9 cellular contexts compared by ENCODE assay signal in genomic region chr15:78072080-78072892, GRCh38. TPM values are rescaled to one million over a fixed set of nuclear protein-coding genes. Genes with fewer than 3 reads are reported as not detected.
A peak's percentile ranks its signal among the peaks of the same experiment; 100 is the strongest.
DNase-seq lines count a peak whose midpoint lies in the region; ATAC-seq, FAIRE-seq and TF ChIP-seq lines count a peak whose summit lies in the region.
"Had no signal": no experiment of that assay in that cellular context is flagged by ENCODE, and none has a peak within 500 bp of the region (broad histone marks: within the 10 kb centered on the region; RNA-seq: fewer than 3 reads in every experiment).

No MANE protein-coding gene starts in this region.

- no peak for TF ChIP-seq CTCF in astrocyte (IDR thresholded peaks at IDR 0.05; ENCODE audit: insufficient read depth, low read depth, low read length)
- no peak for TF ChIP-seq CTCF in suprapubic skin (IDR thresholded peaks at IDR 0.05)
- TF ChIP-seq CTCF in GM10266 (IDR thresholded peaks at IDR 0.05; ENCODE audit: control insufficient read depth, insufficient read depth, low read depth, missing control alignments): no peak

- 41% methylated on average over 9 of the region's 9 CpGs for WGBS in suprapubic skin

- H3K27ac Mint-ChIP-seq in activated CD4-positive, alpha-beta T cell treated with anti-CD3 and anti-CD28 coated beads for 36 hours: peak overlapping the region; percentile 87
- H3K27ac Mint-ChIP-seq in astrocyte (ENCODE audit: unreplicated experiment): peak overlapping the region; percentile 2

- peak overlapping the region; percentile 16 for H3K4me3 Mint-ChIP-seq in activated CD4-positive, alpha-beta T cell treated with anti-CD3 and anti-CD28 coated beads for 36 hours
- no peak overlapping the region for H3K4me3 Mint-ChIP-seq in astrocyte (ENCODE audit: unreplicated experiment)

- H3K27me3 Mint-ChIP-seq in activated CD4-positive, alpha-beta T cell treated with anti-CD3 and anti-CD28 coated beads for 36 hours: no peaks in the 10 kb centered on the region
- no peaks in the 10 kb centered on the region for H3K27me3 Mint-ChIP-seq in astrocyte (ENCODE audit: low read depth, unreplicated experiment)

- TF ChIP-seq EP300 in suprapubic skin (IDR thresholded peaks at IDR 0.05): no peak

- intact Hi-C loops in activated CD4-positive, alpha-beta T cell treated with anti-CD3 and anti-CD28 coated beads for 36 hours (cut with DNase I, micrococcal nuclease): loop anchor here in 1 of 2 experiments (1.0 to 10.0 kb wide), 2 partner anchors 10 to 647 kb away; partner anchors contain the start of genes HMG20A and PEAK1
- intact Hi-C loops in left colon (cut with DNase I, micrococcal nuclease): no loop called here

- H4K20me1 ChIP-seq in astrocyte (ENCODE audit: insufficient read depth, low read length): peaks cover 58% of the 10 kb centered on the region

- TF ChIP-seq POLR2A in suprapubic skin (IDR thresholded peaks at IDR 0.05): peak in 1 of 2 donors; percentile 52

- peak; percentile 22 for ATAC-seq in activated CD4-positive, alpha-beta T cell treated with anti-CD3 and anti-CD28 coated beads for 36 hours
- ATAC-seq in left colon (peak; percentile 56), GM19035 (IDR thresholded peaks at IDR 0.05; ENCODE audit: unreplicated experiment) (no peak), HG02981 (IDR thresholded peaks at IDR 0.05; ENCODE audit: unreplicated experiment) (no peak)

- H3K27ac ChIP-seq in astrocyte (ENCODE audit: low read depth, low read length): peak overlapping the region; percentile 11
- H3K27ac ChIP-seq in suprapubic skin: peak overlapping the region; percentile 62
- H3K27ac ChIP-seq: C4-2B had no signal

- CTCF ChIA-PET in activated CD4-positive, alpha-beta T cell treated with anti-CD3 and anti-CD28 coated beads for 36 hours (lab: Charles Lee): interaction anchor here (0.7 to 2.3 kb wide), 10 partner anchors 9 to 55 kb away, joined by 3 to 10 read pairs (median 4); no protein-coding TSS in a partner anchor

- no peak for FAIRE-seq in astrocyte (lab: Jason Lieb, UNC)

- peaks cover 61% of the 10 kb centered on the region for H3K4me1 ChIP-seq in astrocyte (ENCODE audit: insufficient read depth, low read length)
- H3K4me1 ChIP-seq in suprapubic skin: peaks cover 94% of the 10 kb centered on the region

- peak overlapping the region; percentile 27 for H3K9ac ChIP-seq in astrocyte (ENCODE audit: low read length)

- peaks cover 14% of the 10 kb centered on the region for H3K36me3 Mint-ChIP-seq in activated CD4-positive, alpha-beta T cell treated with anti-CD3 and anti-CD28 coated beads for 36 hours (ENCODE audit: low read depth)
- H3K36me3 Mint-ChIP-seq in astrocyte (ENCODE audit: low read depth, unreplicated experiment): peaks cover 2% of the 10 kb centered on the region

- no peaks in the 10 kb centered on the region for H3K36me3 ChIP-seq in astrocyte (ENCODE audit: insufficient read depth, low read length)
- H3K36me3 ChIP-seq in suprapubic skin: no peaks in the 10 kb centered on the region

- H3K4me1 Mint-ChIP-seq in activated CD4-positive, alpha-beta T cell treated with anti-CD3 and anti-CD28 coated beads for 36 hours: peaks cover 50% of the 10 kb centered on the region
- H3K4me1 Mint-ChIP-seq in astrocyte (ENCODE audit: low read depth, unreplicated experiment): peaks cover 62% of the 10 kb centered on the region

- no peaks in the 10 kb centered on the region for H3K9me3 Mint-ChIP-seq in activated CD4-positive, alpha-beta T cell treated with anti-CD3 and anti-CD28 coated beads for 36 hours (ENCODE audit: low read depth)
- H3K9me3 Mint-ChIP-seq in astrocyte (ENCODE audit: unreplicated experiment): no peaks in the 10 kb centered on the region

- H3K9me3 ChIP-seq in astrocyte (ENCODE audit: insufficient read depth, low read depth, low read length): no peaks in the 10 kb centered on the region
- no peaks in the 10 kb centered on the region for H3K9me3 ChIP-seq in suprapubic skin

- peak overlapping the region; percentile 53 for H3K4me2 ChIP-seq in astrocyte (ENCODE audit: low read length)

- peaks cover 92% of the 10 kb centered on the region for H3K79me2 ChIP-seq in astrocyte (ENCODE audit: insufficient read depth, low read length)

- H3K27me3 ChIP-seq in astrocyte (ENCODE audit: insufficient read depth, low read length) (no peaks in the 10 kb centered on the region), suprapubic skin (no peaks in the 10 kb centered on the region)

- DNase-seq in activated CD4-positive, alpha-beta T cell treated with anti-CD3 and anti-CD28 coated beads for 36 hours: peak; percentile 49
- DNase-seq in activated CD4-positive, alpha-beta T cell treated with anti-CD3 and anti-CD28 coated beads for 1 hour: no peak
- DNase-seq in astrocyte (ENCODE audit: low read depth) (no peak), left colon (peak; percentile 49 to 63), suprapubic skin (ENCODE audit: low spot score in 2 of 2) (peak in 1 of 2 donors; percentile 70), GM10266 (ENCODE audit: extremely low spot score) (no peak)

- H3K4me3 ChIP-seq in astrocyte (ENCODE audit: insufficient read depth, low read depth, low read length) (no peak overlapping the region), suprapubic skin (no peak overlapping the region)

- no peak overlapping the region for H2AFZ ChIP-seq in astrocyte (ENCODE audit: low read depth, low read length)

- POLR2A ChIA-PET in activated CD4-positive, alpha-beta T cell treated with anti-CD3 and anti-CD28 coated beads for 36 hours (lab: Charles Lee): interaction anchor here (1.2 kb wide), 1 partner anchor 38 kb away, joined by 6 read pairs; no protein-coding TSS in a partner anchor

RNA-seq across cellular contexts. Expression of gene TBC1D2B, which starts 5.2 kb away (rescaled TPM):
- 10 to 100 TPM; 49.3 to 52.0 TPM for total RNA-seq in activated CD4-positive, alpha-beta T cell treated with anti-CD3 and anti-CD28 coated beads for 36 hours
- total RNA-seq in astrocyte (21.3 and 26.0 TPM in 2 replicates), left colon (10 to 100 TPM; 41.3 to 63.5 TPM), suprapubic skin (100 to 1,000 TPM in 1 of 4 donors, 10 to 100 TPM in 3; 27.9 to 126 (median 41.5) TPM)

RNA-seq across cellular contexts. Expression of gene SH2D7, which starts 20.1 kb away (rescaled TPM):
- total RNA-seq in activated CD4-positive, alpha-beta T cell treated with anti-CD3 and anti-CD28 coated beads for 36 hours: not detected
- total RNA-seq in astrocyte (not detected in 2 replicates), left colon (1 to 10 TPM in 1 of 2 donors, under 1 TPM in 1; 0.89 to 2.4 TPM), suprapubic skin (not detected)

RNA-seq across cellular contexts. Expression of gene CIB2, which starts 59.0 kb away (rescaled TPM):
- total RNA-seq in activated CD4-positive, alpha-beta T cell treated with anti-CD3 and anti-CD28 coated beads for 36 hours: 1 to 10 TPM in 1 of 2 experiments, under 1 TPM in 1; 0.91 to 1.2 TPM
- 6.5 and 7.4 TPM in 2 replicates for total RNA-seq in astrocyte
- 10 to 100 TPM; 12.0 to 19.7 TPM for total RNA-seq in left colon
- 1 to 10 TPM; 2.0 to 8.5 (median 6.5) TPM for total RNA-seq in suprapubic skin

Comparison
In these comparisons a context has a peak if more than half of its experiments do, and no peak if none do; other contexts are left out.
1. DNase-seq: peak in activated CD4-positive, alpha-beta T cell treated with anti-CD3 and anti-CD28 coated beads for 36 hours (single experiment) and left colon (2 of 2); none in activated CD4-positive, alpha-beta T cell treated with anti-CD3 and anti-CD28 coated beads for 1 hour (single experiment), astrocyte (single experiment) and GM10266 (single experiment).
2. ATAC-seq: peak in activated CD4-positive, alpha-beta T cell treated with anti-CD3 and anti-CD28 coated beads for 36 hours (single experiment) and left colon (single experiment); none in GM19035 (single experiment) and HG02981 (single experiment).